In the genomic region with DNA sequence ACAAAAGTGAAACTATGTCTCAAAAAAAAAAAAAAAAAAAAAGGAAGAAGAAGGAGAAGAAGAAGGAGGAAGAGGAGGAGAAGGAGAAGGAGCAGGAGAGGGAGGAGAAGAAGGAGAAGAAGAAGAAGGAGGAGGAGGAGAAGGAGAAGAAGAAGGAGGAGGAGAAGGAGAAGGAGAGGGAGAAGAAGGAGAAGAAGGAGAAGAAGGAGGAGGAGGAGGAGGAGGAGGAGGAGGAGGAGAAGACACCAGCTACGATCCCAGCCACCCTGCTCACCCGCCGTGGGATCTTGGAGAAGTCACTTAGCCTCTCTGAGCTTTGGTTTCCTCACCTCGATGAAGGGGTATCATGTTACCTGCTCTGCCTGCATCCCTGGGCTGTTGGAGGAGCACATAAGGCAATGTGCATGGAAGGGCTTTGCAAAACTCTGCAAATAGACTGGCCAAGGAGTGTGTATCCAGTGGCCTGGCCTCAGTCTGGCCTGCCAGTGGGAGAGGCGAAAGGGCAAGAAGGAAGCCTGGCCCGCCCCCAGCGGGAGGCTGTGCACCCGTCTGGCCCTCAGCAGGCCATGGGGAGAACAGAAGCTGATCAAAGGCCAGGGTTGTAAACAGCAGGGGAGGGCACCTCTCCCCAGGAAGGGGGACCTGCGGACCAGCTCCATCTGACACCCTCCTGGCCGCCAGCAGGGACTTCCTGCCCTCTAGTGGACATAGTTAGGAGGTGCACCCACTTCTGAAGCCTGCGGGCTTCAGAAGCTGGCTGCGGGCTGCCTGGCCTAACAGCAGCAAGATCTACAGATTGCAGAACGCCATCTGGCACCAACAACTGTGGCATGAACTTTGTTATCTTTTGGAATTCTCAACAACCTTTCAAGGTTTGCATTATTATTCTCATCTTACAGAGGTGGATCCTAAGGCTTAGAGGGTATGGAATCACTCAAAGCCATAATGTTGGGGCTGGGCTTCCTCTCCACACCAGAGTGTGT, we compare ENCODE assay signal across 2 cellular contexts.
TF ChIP-seq lines count a peak whose summit lies in the region.

No MANE protein-coding gene starts in this region.

TF ChIP-seq in HEK293, 187 proteins besides CTCF, POLR2A, EP300 and RAD21 (continues in another document):
- TF ChIP-seq, protein P1, sequence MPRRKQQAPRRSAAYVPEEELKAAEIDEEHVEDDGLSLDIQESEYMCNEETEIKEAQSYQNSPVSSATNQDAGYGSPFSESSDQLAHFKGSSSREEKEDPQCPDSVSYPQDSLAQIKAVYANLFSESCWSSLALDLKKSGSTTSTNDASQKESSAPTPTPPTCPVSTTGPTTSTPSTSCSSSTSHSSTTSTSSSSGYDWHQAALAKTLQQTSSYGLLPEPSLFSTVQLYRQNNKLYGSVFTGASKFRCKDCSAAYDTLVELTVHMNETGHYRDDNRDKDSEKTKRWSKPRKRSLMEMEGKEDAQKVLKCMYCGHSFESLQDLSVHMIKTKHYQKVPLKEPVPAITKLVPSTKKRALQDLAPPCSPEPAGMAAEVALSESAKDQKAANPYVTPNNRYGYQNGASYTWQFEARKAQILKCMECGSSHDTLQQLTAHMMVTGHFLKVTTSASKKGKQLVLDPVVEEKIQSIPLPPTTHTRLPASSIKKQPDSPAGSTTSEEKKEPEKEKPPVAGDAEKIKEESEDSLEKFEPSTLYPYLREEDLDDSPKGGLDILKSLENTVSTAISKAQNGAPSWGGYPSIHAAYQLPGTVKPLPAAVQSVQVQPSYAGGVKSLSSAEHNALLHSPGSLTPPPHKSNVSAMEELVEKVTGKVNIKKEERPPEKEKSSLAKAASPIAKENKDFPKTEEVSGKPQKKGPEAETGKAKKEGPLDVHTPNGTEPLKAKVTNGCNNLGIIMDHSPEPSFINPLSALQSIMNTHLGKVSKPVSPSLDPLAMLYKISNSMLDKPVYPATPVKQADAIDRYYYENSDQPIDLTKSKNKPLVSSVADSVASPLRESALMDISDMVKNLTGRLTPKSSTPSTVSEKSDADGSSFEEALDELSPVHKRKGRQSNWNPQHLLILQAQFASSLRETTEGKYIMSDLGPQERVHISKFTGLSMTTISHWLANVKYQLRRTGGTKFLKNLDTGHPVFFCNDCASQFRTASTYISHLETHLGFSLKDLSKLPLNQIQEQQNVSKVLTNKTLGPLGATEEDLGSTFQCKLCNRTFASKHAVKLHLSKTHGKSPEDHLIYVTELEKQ (tag by site-specific recombination; IDR thresholded peaks at IDR 0.05; ENCODE audit: borderline replicate concordance): no peak
- TF ChIP-seq ZNF335 (tag by site-specific recombination; conservative IDR thresholded peaks at IDR 0.05) (peak; percentile 73), ZNF366 (tag by site-specific recombination; conservative IDR thresholded peaks at IDR 0.05) (peak; percentile 85), ZIC2 (tag by site-specific recombination; IDR thresholded peaks at IDR 0.05) (peak; percentile 98), SP7 (tag by site-specific recombination; IDR thresholded peaks at IDR 0.05) (peak; percentile 53; the same call in 1 of the 2 replicates), ZNF223 (tag by site-specific recombination; IDR thresholded peaks at IDR 0.05) (no peak), GLIS1 (tag by site-specific recombination; IDR thresholded peaks at IDR 0.05) (peak; percentile 80), ZNF19 (tag by site-specific recombination; IDR thresholded peaks at IDR 0.05; ENCODE audit: low read depth) (no peak), OSR2 (tag by site-specific recombination; IDR thresholded peaks at IDR 0.05) (peak; percentile 64)
- TF ChIP-seq, protein P2, sequence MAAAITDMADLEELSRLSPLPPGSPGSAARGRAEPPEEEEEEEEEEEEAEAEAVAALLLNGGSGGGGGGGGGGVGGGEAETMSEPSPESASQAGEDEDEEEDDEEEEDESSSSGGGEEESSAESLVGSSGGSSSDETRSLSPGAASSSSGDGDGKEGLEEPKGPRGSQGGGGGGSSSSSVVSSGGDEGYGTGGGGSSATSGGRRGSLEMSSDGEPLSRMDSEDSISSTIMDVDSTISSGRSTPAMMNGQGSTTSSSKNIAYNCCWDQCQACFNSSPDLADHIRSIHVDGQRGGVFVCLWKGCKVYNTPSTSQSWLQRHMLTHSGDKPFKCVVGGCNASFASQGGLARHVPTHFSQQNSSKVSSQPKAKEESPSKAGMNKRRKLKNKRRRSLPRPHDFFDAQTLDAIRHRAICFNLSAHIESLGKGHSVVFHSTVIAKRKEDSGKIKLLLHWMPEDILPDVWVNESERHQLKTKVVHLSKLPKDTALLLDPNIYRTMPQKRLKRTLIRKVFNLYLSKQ (tag by site-specific recombination; IDR thresholded peaks at IDR 0.05; ENCODE audit: borderline replicate concordance): no peak
- TF ChIP-seq, protein P3, sequence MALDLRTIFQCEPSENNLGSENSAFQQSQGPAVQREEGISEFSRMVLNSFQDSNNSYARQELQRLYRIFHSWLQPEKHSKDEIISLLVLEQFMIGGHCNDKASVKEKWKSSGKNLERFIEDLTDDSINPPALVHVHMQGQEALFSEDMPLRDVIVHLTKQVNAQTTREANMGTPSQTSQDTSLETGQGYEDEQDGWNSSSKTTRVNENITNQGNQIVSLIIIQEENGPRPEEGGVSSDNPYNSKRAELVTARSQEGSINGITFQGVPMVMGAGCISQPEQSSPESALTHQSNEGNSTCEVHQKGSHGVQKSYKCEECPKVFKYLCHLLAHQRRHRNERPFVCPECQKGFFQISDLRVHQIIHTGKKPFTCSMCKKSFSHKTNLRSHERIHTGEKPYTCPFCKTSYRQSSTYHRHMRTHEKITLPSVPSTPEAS (tag by site-specific recombination; IDR thresholded peaks at IDR 0.05): no peak
- TF ChIP-seq, protein P4, sequence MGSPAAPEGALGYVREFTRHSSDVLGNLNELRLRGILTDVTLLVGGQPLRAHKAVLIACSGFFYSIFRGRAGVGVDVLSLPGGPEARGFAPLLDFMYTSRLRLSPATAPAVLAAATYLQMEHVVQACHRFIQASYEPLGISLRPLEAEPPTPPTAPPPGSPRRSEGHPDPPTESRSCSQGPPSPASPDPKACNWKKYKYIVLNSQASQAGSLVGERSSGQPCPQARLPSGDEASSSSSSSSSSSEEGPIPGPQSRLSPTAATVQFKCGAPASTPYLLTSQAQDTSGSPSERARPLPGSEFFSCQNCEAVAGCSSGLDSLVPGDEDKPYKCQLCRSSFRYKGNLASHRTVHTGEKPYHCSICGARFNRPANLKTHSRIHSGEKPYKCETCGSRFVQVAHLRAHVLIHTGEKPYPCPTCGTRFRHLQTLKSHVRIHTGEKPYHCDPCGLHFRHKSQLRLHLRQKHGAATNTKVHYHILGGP (tag by site-specific recombination; IDR thresholded peaks at IDR 0.05): 0 out of 2 replicates have a peak, but pooled peaks have one; percentile 16

TF ChIP-seq in K562, 482 proteins besides CTCF, POLR2A, EP300 and RAD21 (continues in another document):
- TF ChIP-seq, protein P5, sequence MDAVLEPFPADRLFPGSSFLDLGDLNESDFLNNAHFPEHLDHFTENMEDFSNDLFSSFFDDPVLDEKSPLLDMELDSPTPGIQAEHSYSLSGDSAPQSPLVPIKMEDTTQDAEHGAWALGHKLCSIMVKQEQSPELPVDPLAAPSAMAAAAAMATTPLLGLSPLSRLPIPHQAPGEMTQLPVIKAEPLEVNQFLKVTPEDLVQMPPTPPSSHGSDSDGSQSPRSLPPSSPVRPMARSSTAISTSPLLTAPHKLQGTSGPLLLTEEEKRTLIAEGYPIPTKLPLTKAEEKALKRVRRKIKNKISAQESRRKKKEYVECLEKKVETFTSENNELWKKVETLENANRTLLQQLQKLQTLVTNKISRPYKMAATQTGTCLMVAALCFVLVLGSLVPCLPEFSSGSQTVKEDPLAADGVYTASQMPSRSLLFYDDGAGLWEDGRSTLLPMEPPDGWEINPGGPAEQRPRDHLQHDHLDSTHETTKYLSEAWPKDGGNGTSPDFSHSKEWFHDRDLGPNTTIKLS (IDR thresholded peaks at IDR 0.05; ENCODE audit: borderline replicate concordance, low read depth): no peak
- TF ChIP-seq CBFB (CRISPR knock-in tag; IDR thresholded peaks at IDR 0.05): no peak
- TF ChIP-seq SMC3 (conservative IDR thresholded peaks at IDR 0.05; ENCODE audit: insufficient read depth, low read depth, low read length): peak; percentile 92
- TF ChIP-seq, protein P6, sequence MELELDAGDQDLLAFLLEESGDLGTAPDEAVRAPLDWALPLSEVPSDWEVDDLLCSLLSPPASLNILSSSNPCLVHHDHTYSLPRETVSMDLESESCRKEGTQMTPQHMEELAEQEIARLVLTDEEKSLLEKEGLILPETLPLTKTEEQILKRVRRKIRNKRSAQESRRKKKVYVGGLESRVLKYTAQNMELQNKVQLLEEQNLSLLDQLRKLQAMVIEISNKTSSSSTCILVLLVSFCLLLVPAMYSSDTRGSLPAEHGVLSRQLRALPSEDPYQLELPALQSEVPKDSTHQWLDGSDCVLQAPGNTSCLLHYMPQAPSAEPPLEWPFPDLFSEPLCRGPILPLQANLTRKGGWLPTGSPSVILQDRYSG (tag; conservative IDR thresholded peaks at IDR 0.05; ENCODE audit: low read depth): no peak
- peak; percentile 44; the same call in 1 of the 2 replicates for TF ChIP-seq MTA3 (IDR thresholded peaks at IDR 0.05; ENCODE audit: borderline replicate concordance)
- peak; percentile 54 to 57; a peak in 2 of 4 replicates for TF ChIP-seq MAZ (CRISPR knock-in tag; conservative IDR thresholded peaks at IDR 0.05 in 1 of 2, IDR thresholded peaks at IDR 0.05 in 1 of 2)
- no peak for TF ChIP-seq RFX5 (IDR thresholded peaks at IDR 0.05; ENCODE audit: low read depth, low read length)
- TF ChIP-seq, protein P7, sequence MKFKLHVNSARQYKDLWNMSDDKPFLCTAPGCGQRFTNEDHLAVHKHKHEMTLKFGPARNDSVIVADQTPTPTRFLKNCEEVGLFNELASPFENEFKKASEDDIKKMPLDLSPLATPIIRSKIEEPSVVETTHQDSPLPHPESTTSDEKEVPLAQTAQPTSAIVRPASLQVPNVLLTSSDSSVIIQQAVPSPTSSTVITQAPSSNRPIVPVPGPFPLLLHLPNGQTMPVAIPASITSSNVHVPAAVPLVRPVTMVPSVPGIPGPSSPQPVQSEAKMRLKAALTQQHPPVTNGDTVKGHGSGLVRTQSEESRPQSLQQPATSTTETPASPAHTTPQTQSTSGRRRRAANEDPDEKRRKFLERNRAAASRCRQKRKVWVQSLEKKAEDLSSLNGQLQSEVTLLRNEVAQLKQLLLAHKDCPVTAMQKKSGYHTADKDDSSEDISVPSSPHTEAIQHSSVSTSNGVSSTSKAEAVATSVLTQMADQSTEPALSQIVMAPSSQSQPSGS (CRISPR knock-in tag; IDR thresholded peaks at IDR 0.05): no peak
- TF ChIP-seq YY1 (IDR thresholded peaks at IDR 0.05; ENCODE audit: borderline replicate concordance in 1 of 3, control insufficient read depth in 1 of 3, extremely low read depth in 1 of 3, insufficient read depth in 3 of 3, insufficient read length in 1 of 3, insufficient replicate concordance in 2 of 3, low read depth in 1 of 3, low read length in 2 of 3): peak in 1 of 3 experiments; percentile 49
- peak; percentile 87; the same call in 1 of the 2 replicates for TF ChIP-seq STAG1 (CRISPR knock-in tag; IDR thresholded peaks at IDR 0.05; ENCODE audit: borderline replicate concordance)
- TF ChIP-seq, protein P8, sequence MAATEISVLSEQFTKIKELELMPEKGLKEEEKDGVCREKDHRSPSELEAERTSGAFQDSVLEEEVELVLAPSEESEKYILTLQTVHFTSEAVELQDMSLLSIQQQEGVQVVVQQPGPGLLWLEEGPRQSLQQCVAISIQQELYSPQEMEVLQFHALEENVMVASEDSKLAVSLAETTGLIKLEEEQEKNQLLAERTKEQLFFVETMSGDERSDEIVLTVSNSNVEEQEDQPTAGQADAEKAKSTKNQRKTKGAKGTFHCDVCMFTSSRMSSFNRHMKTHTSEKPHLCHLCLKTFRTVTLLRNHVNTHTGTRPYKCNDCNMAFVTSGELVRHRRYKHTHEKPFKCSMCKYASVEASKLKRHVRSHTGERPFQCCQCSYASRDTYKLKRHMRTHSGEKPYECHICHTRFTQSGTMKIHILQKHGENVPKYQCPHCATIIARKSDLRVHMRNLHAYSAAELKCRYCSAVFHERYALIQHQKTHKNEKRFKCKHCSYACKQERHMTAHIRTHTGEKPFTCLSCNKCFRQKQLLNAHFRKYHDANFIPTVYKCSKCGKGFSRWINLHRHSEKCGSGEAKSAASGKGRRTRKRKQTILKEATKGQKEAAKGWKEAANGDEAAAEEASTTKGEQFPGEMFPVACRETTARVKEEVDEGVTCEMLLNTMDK (IDR thresholded peaks at IDR 0.05; ENCODE audit: borderline replicate concordance, insufficient read depth, low read depth, low read length, poor library complexity, severe bottlenecking): no peak
- no peak for TF ChIP-seq POLR3A (IDR thresholded peaks at IDR 0.05; ENCODE audit: borderline replicate concordance, extremely low read depth, insufficient read depth, insufficient read length)
- no peak for TF ChIP-seq GABPA (tag; conservative IDR thresholded peaks at IDR 0.05; ENCODE audit: low read depth)
- TF ChIP-seq DACH1 (IDR thresholded peaks at IDR 0.05; ENCODE audit: partially characterized antibody): no peak
- no peak; the same call in none of the 2 replicates for TF ChIP-seq ZC3H4 (CRISPR knock-in tag; IDR thresholded peaks at IDR 0.05; ENCODE audit: borderline replicate concordance)
- TF ChIP-seq FOXP1 (CRISPR knock-in tag; IDR thresholded peaks at IDR 0.05): no peak
- TF ChIP-seq NCOA2 (IDR thresholded peaks at IDR 0.05; ENCODE audit: partially characterized antibody in 2 of 2): no peak
- no peak for TF ChIP-seq MEF2D (tag; conservative IDR thresholded peaks at IDR 0.05; ENCODE audit: low read depth)
- TF ChIP-seq ESRRA (IDR thresholded peaks at IDR 0.05; ENCODE audit: borderline replicate concordance, low read depth): no peak
- peak; percentile 86 for TF ChIP-seq ARID2 (IDR thresholded peaks at IDR 0.05)
- TF ChIP-seq SOX6 (IDR thresholded peaks at IDR 0.05): no peak
- TF ChIP-seq, protein P9, sequence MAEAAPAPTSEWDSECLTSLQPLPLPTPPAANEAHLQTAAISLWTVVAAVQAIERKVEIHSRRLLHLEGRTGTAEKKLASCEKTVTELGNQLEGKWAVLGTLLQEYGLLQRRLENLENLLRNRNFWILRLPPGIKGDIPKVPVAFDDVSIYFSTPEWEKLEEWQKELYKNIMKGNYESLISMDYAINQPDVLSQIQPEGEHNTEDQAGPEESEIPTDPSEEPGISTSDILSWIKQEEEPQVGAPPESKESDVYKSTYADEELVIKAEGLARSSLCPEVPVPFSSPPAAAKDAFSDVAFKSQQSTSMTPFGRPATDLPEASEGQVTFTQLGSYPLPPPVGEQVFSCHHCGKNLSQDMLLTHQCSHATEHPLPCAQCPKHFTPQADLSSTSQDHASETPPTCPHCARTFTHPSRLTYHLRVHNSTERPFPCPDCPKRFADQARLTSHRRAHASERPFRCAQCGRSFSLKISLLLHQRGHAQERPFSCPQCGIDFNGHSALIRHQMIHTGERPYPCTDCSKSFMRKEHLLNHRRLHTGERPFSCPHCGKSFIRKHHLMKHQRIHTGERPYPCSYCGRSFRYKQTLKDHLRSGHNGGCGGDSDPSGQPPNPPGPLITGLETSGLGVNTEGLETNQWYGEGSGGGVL (CRISPR knock-in tag; IDR thresholded peaks at IDR 0.05): no peak
- TF ChIP-seq, protein P10, sequence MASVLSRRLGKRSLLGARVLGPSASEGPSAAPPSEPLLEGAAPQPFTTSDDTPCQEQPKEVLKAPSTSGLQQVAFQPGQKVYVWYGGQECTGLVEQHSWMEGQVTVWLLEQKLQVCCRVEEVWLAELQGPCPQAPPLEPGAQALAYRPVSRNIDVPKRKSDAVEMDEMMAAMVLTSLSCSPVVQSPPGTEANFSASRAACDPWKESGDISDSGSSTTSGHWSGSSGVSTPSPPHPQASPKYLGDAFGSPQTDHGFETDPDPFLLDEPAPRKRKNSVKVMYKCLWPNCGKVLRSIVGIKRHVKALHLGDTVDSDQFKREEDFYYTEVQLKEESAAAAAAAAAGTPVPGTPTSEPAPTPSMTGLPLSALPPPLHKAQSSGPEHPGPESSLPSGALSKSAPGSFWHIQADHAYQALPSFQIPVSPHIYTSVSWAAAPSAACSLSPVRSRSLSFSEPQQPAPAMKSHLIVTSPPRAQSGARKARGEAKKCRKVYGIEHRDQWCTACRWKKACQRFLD (CRISPR knock-in tag; IDR thresholded peaks at IDR 0.05): no peak
- no peak for TF ChIP-seq HDAC2 (IDR thresholded peaks at IDR 0.05)
- TF ChIP-seq EWSR1 (IDR thresholded peaks at IDR 0.05; ENCODE audit: borderline replicate concordance, low read depth, partially characterized antibody): no peak
